38 cellular contexts compared by ENCODE assay signal in the genomic region with DNA sequence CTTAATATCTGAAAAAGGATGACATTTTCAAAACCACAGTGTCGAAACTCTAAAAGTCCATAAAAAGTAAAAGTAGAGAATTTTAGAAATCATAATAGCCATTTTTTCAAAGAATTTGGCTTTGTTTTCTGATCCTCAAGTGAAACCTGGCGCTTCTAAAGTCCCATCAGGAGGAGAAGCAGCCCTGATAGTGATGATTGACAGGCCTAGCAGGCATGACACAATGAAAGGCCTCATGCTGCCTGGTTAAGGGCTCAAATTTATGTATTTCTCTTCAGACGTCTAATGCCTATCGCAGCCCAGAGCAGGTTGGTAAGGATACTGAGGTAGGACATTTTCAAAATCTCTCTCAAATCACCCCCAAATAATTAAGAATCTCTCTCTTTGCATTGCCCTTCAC. TPM values are rescaled to one million over a fixed set of nuclear protein-coding genes. Genes with fewer than 3 reads are reported as not detected.
"Had no signal": no experiment of that assay in that cellular context is flagged by ENCODE, and none has a peak within 500 bp of the region (broad histone marks: within the 10 kb centered on the region; RNA-seq: fewer than 3 reads in every experiment).

No MANE protein-coding gene starts in this region.

- H3K4me3 Mint-ChIP-seq: activated B cell treated with CpG ODN at 0.5 μM for 24 hours; activated CD4-positive, alpha-beta memory T cell treated with anti-CD3 and anti-CD28 coated beads, Interleukin-2, amount 10 ng/mL, durations not matched to agents 7 days and 5 days; activated CD4-positive, alpha-beta T cell treated with anti-CD3 and anti-CD28 coated beads, Interleukin-2, amount 10 ng/mL, durations not matched to agents 24 days and 14 days; activated CD8-positive, alpha-beta memory T cell treated with anti-CD3 and anti-CD28 coated beads, Interleukin-2, amount 10 ng/mL, durations not matched to agents 7 days and 5 days; activated CD8-positive, alpha-beta T cell treated with anti-CD3 and anti-CD28 coated beads, Interleukin-2, amount 10 ng/mL, durations not matched to agents 7 days and 5 days; activated naive CD4-positive, alpha-beta T cell treated with anti-CD3 and anti-CD28 coated beads, Interleukin-2, amount 10 ng/mL, durations not matched to agents 7 days and 5 days; activated naive CD4-positive, alpha-beta T cell treated with anti-CD3 and anti-CD28 coated beads, Interleukin-2, amount 50 U/mL, for 24 hours; activated naive CD8-positive, alpha-beta T cell; activated naive CD8-positive, alpha-beta T cell treated with anti-CD3 and anti-CD28 coated beads, Interleukin-2, amount 10 ng/mL, durations not matched to agents 7 days and 5 days; activated naive CD8-positive, alpha-beta T cell treated with anti-CD3 and anti-CD28 coated beads, Interleukin-2, amount 50 U/mL, for 24 hours; activated T-cell treated with anti-CD3 and anti-CD28 coated beads, Interleukin-2, amount 50 U/mL, for 24 hours; brain; central memory CD8-positive, alpha-beta T cell; T-helper 1 cell treated with Interleukin-12 subunit alpha and Interleukin-12 subunit beta and Interleukin-4 antibody, amounts not matched to agents 30 μg/mL and 1 μg/mL, for 36 hours; T-helper 2 cell treated with Interferon-gamma antibody and Interleukin-4, amounts not matched to agents 5 μg/mL and 100 μg/mL, for 36 hours had no signal

- FAIRE-seq: bronchial epithelial cell, TTC549 had no signal

- H3K4me3 ChIP-seq: ascending aorta, cardiac muscle cell had no signal

- H3K4me1 Mint-ChIP-seq: activated CD4-positive, alpha-beta T cell treated with anti-CD3 and anti-CD28 coated beads, Interleukin-2, amount 10 ng/mL, durations not matched to agents 24 days and 14 days; central memory CD8-positive, alpha-beta T cell had no signal

- H3K27ac ChIP-seq: ascending aorta, cardiac muscle cell, VCaP had no signal

- ATAC-seq: activated CD8-positive, alpha-beta memory T cell treated with anti-CD3 and anti-CD28 coated beads, Interleukin-2, amount 10 ng/mL, durations not matched to agents 7 days and 5 days; activated CD8-positive, alpha-beta T cell treated with anti-CD3 and anti-CD28 coated beads, Interleukin-2, amount 10 ng/mL, durations not matched to agents 7 days and 5 days; activated naive CD8-positive, alpha-beta T cell treated with anti-CD3 and anti-CD28 coated beads, Interleukin-2, amount 50 U/mL, for 24 hours had no signal

- H3K27ac Mint-ChIP-seq: activated B cell treated with CpG ODN at 0.5 μM for 24 hours; activated CD4-positive, alpha-beta memory T cell treated with anti-CD3 and anti-CD28 coated beads, Interleukin-2, amount 10 ng/mL, durations not matched to agents 7 days and 5 days; activated CD4-positive, alpha-beta T cell treated with anti-CD3 and anti-CD28 coated beads, Interleukin-2, amount 10 ng/mL, durations not matched to agents 24 days and 14 days; activated CD8-positive, alpha-beta memory T cell treated with anti-CD3 and anti-CD28 coated beads, Interleukin-2, amount 10 ng/mL, durations not matched to agents 7 days and 5 days; activated CD8-positive, alpha-beta T cell treated with anti-CD3 and anti-CD28 coated beads, Interleukin-2, amount 10 ng/mL, durations not matched to agents 7 days and 5 days; activated naive CD4-positive, alpha-beta T cell treated with anti-CD3 and anti-CD28 coated beads, Interleukin-2, amount 10 ng/mL, durations not matched to agents 7 days and 5 days; activated naive CD4-positive, alpha-beta T cell treated with anti-CD3 and anti-CD28 coated beads, Interleukin-2, amount 50 U/mL, for 24 hours; activated naive CD8-positive, alpha-beta T cell; activated naive CD8-positive, alpha-beta T cell treated with anti-CD3 and anti-CD28 coated beads, Interleukin-2, amount 10 ng/mL, durations not matched to agents 7 days and 5 days; activated naive CD8-positive, alpha-beta T cell treated with anti-CD3 and anti-CD28 coated beads, Interleukin-2, amount 50 U/mL, for 24 hours; activated T-cell treated with anti-CD3 and anti-CD28 coated beads, Interleukin-2, amount 50 U/mL, for 24 hours; activated T-helper 2 cell treated with anti-CD3 and anti-CD28 coated beads, Interferon-gamma antibody, Interleukin-2, Interleukin-4, amounts not matched to agents 10 μg/mL and 5 μg/mL and 100 μg/mL, durations not matched to agents 14 hours and 24 hours and 36 hours; brain; T-helper 1 cell treated with Interleukin-12 subunit alpha and Interleukin-12 subunit beta and Interleukin-4 antibody, amounts not matched to agents 30 μg/mL and 1 μg/mL, for 36 hours; T-helper 2 cell treated with Interferon-gamma antibody and Interleukin-4, amounts not matched to agents 5 μg/mL and 100 μg/mL, for 36 hours had no signal

- H3K36me3 Mint-ChIP-seq: activated naive CD4-positive, alpha-beta T cell treated with anti-CD3 and anti-CD28 coated beads, Interleukin-2, amount 10 ng/mL, durations not matched to agents 7 days and 5 days; activated naive CD8-positive, alpha-beta T cell; activated naive CD8-positive, alpha-beta T cell treated with anti-CD3 and anti-CD28 coated beads, Interleukin-2, amount 10 ng/mL, durations not matched to agents 7 days and 5 days; brain had no signal

- H3K36me3 ChIP-seq: ascending aorta, cardiac muscle cell had no signal

- H3K4me1 ChIP-seq: ascending aorta had no signal

- H3K9me3 ChIP-seq: ascending aorta had no signal

- DNase-seq: activated B cell treated with CpG ODN at 0.5 μM for 24 hours; activated CD4-positive, alpha-beta memory T cell treated with anti-CD3 and anti-CD28 coated beads, Interleukin-2, amount 10 ng/mL, durations not matched to agents 7 days and 5 days; activated CD4-positive, alpha-beta T cell treated with anti-CD3 and anti-CD28 coated beads for 4 hours; activated CD4-positive, alpha-beta T cell treated with anti-CD3 and anti-CD28 coated beads, Interleukin-2, amount 10 ng/mL, durations not matched to agents 24 days and 14 days; activated CD4-positive, alpha-beta T cell treated with anti-CD3 and anti-CD28 coated beads, Interleukin-2, amount 50 U/mL, for 1 hour; activated CD4-positive, alpha-beta T cell treated with anti-CD3 and anti-CD28 coated beads, Interleukin-2, amount 50 U/mL, for 4 hours; activated CD4-positive, CD25-positive, alpha-beta regulatory T cell treated with anti-CD3 and anti-CD28 coated beads, Interleukin-2, amount 50 U/mL, for 72 hours; activated CD8-positive, alpha-beta memory T cell treated with anti-CD3 and anti-CD28 coated beads for 24 hours; activated CD8-positive, alpha-beta memory T cell treated with anti-CD3 and anti-CD28 coated beads, Interleukin-2, amount 10 ng/mL, durations not matched to agents 7 days and 5 days; activated CD8-positive, alpha-beta memory T cell treated with anti-CD3 and anti-CD28 coated beads, Interleukin-2, amount 50 U/mL, for 48 hours; activated CD8-positive, alpha-beta T cell treated with anti-CD3 and anti-CD28 coated beads, Interleukin-2, amount 10 ng/mL, durations not matched to agents 7 days and 5 days; activated effector memory CD4-positive, alpha-beta T cell treated with Interleukin-2 at 50 U/mL for 16 hours; activated gamma-delta T cell; activated naive CD4-positive, alpha-beta T cell treated with anti-CD3 and anti-CD28 coated beads, Interleukin-2, amount 10 ng/mL, durations not matched to agents 7 days and 5 days; activated naive CD4-positive, alpha-beta T cell treated with Interleukin-2 at 50 U/mL for 16 hours; activated naive CD8-positive, alpha-beta T cell treated with anti-CD3 and anti-CD28 coated beads, Interleukin-2, amount 10 ng/mL, durations not matched to agents 7 days and 5 days; activated naive CD8-positive, alpha-beta T cell treated with anti-CD3 and anti-CD28 coated beads, Interleukin-2, amount 50 U/mL, for 24 hours; activated T-cell treated with anti-CD3 and anti-CD28 coated beads, Interleukin-2, amount 50 U/mL, for 24 hours; activated T-cell treated with anti-CD3 and anti-CD28 coated beads, Interleukin-2, amount 50 U/mL, for 48 hours; amygdala; anterior cingulate cortex; caudate nucleus; cerebellar nuclear complex; T-helper 2 cell; T-helper 9 cell had no signal

- H3K9me3 Mint-ChIP-seq: activated B cell treated with CpG ODN at 0.5 μM for 24 hours; activated CD4-positive, alpha-beta memory T cell treated with anti-CD3 and anti-CD28 coated beads, Interleukin-2, amount 10 ng/mL, durations not matched to agents 7 days and 5 days; activated CD4-positive, alpha-beta T cell treated with anti-CD3 and anti-CD28 coated beads, Interleukin-2, amount 10 ng/mL, durations not matched to agents 24 days and 14 days; activated naive CD4-positive, alpha-beta T cell treated with anti-CD3 and anti-CD28 coated beads, Interleukin-2, amount 10 ng/mL, durations not matched to agents 7 days and 5 days; activated naive CD4-positive, alpha-beta T cell treated with anti-CD3 and anti-CD28 coated beads, Interleukin-2, amount 50 U/mL, for 24 hours; activated naive CD8-positive, alpha-beta T cell treated with anti-CD3 and anti-CD28 coated beads, Interleukin-2, amount 10 ng/mL, durations not matched to agents 7 days and 5 days; activated naive CD8-positive, alpha-beta T cell treated with anti-CD3 and anti-CD28 coated beads, Interleukin-2, amount 50 U/mL, for 24 hours; activated T-cell treated with anti-CD3 and anti-CD28 coated beads, Interleukin-2, amount 50 U/mL, for 24 hours; activated T-helper 2 cell treated with anti-CD3 and anti-CD28 coated beads, Interferon-gamma antibody, Interleukin-2, Interleukin-4, amounts not matched to agents 10 μg/mL and 5 μg/mL and 100 μg/mL, durations not matched to agents 14 hours and 24 hours and 36 hours; central memory CD8-positive, alpha-beta T cell; T-helper 1 cell treated with Interleukin-12 subunit alpha and Interleukin-12 subunit beta and Interleukin-4 antibody, amounts not matched to agents 30 μg/mL and 1 μg/mL, for 36 hours; T-helper 2 cell treated with Interferon-gamma antibody and Interleukin-4, amounts not matched to agents 5 μg/mL and 100 μg/mL, for 36 hours had no signal

- H3K27me3 ChIP-seq: ascending aorta, cardiac muscle cell had no signal

RNA-seq across cellular contexts. Expression of a gene that starts 3.9 kb away (rescaled TPM):
- total RNA-seq: activated B cell treated with CpG ODN at 0.5 μM for 24 hours; activated CD4-positive, alpha-beta memory T cell treated with anti-CD3 and anti-CD28 coated beads, Interleukin-2, amount 10 ng/mL, durations not matched to agents 7 days and 5 days; activated CD4-positive, alpha-beta T cell treated with anti-CD3 and anti-CD28 coated beads, Interleukin-2, amount 10 ng/mL, durations not matched to agents 24 days and 14 days; activated CD8-positive, alpha-beta memory T cell treated with anti-CD3 and anti-CD28 coated beads, Interleukin-2, amount 10 ng/mL, durations not matched to agents 7 days and 5 days; activated CD8-positive, alpha-beta T cell treated with anti-CD3 and anti-CD28 coated beads, Interleukin-2, amount 10 ng/mL, durations not matched to agents 7 days and 5 days; activated naive CD8-positive, alpha-beta T cell treated with anti-CD3 and anti-CD28 coated beads, Interleukin-2, amount 10 ng/mL, durations not matched to agents 7 days and 5 days; activated T-helper 2 cell treated with anti-CD3 and anti-CD28 coated beads, Interferon-gamma antibody, Interleukin-2, Interleukin-4, amounts not matched to agents 10 μg/mL and 5 μg/mL and 100 μg/mL, durations not matched to agents 14 hours and 24 hours and 36 hours; ascending aorta; bronchial epithelial cell; chondrocyte had no signal
